32 cellular contexts compared by ENCODE assay signal in genomic region chr13:46086985-46087384, GRCh38. TPM values are rescaled to one million over a fixed set of nuclear protein-coding genes. Genes with fewer than 3 reads are reported as not detected.
"Had no signal": no experiment of that assay in that cellular context is flagged by ENCODE, and none has a peak within 500 bp of the region (broad histone marks: within the 10 kb centered on the region; RNA-seq: fewer than 3 reads in every experiment).

No MANE protein-coding gene starts in this region.

- H3K27ac ChIP-seq: coronary artery, esophagus squamous epithelium, heart right ventricle, neutrophil, pancreas, suprapubic skin, transverse colon, vagina had no signal

- DNase-seq: effector memory CD8-positive, alpha-beta T cell; erythroblast; esophagus squamous epithelium; foreskin melanocyte; glutamatergic neuron; heart right ventricle; hippocampal formation; left cardiac atrium; natural killer cell; stimulated activated CD4-positive, alpha-beta T cell treated with anti-CD3 and anti-CD28 coated beads, Interleukin-12 subunit alpha, Interleukin-12 subunit beta, amount 100 ng/mL, for 4 hours; stimulated activated CD4-positive, alpha-beta T cell treated with anti-CD3 and anti-CD28 coated beads, Interleukin-1b, Interleukin-23, amount 100 ng/mL, for 48 hours; stimulated activated CD4-positive, alpha-beta T cell treated with anti-CD3 and anti-CD28 coated beads, Interleukin-4, amount 100 ng/mL, for 1 hour; stimulated activated CD8-positive, alpha-beta memory T cell treated with anti-CD3 and anti-CD28 coated beads, Interleukin-4, amount 100 ng/mL, for 48 hours; stimulated activated naive CD4-positive, alpha-beta T cell; stimulated activated naive CD8-positive, alpha-beta T cell treated with anti-CD3 and anti-CD28 coated beads, Interleukin-15, amount 100 ng/mL, for 72 hours; transverse colon had no signal

- H3K27me3 ChIP-seq: neutrophil, pancreas, suprapubic skin, transverse colon, vagina had no signal

- H3K4me3 ChIP-seq: coronary artery, esophagus squamous epithelium, heart right ventricle, lung, pancreas, smooth muscle cell, suprapubic skin, transverse colon, vagina had no signal

- H3K4me1 ChIP-seq: esophagus squamous epithelium, heart right ventricle, pancreas, suprapubic skin, transverse colon, vagina had no signal

- H3K36me3 ChIP-seq: esophagus squamous epithelium, heart right ventricle, neutrophil, pancreas, suprapubic skin, transverse colon, vagina had no signal

- H3K9me3 ChIP-seq: esophagus squamous epithelium, heart right ventricle, neutrophil, pancreas, suprapubic skin, transverse colon, vagina had no signal

- ATAC-seq: effector memory CD8-positive, alpha-beta T cell; heart right ventricle; left cardiac atrium; natural killer cell; pancreas; sciatic nerve; stimulated activated naive CD8-positive, alpha-beta T cell treated with anti-CD3 and anti-CD28 coated beads, Interleukin-15, amount 100 ng/mL, for 72 hours had no signal

- H3K4me2 ChIP-seq: smooth muscle cell had no signal

- FAIRE-seq: endometrium, islet of Langerhans, pancreas had no signal

RNA-seq across cellular contexts. Expression of gene CPB2, which starts 17.8 kb away (rescaled TPM):
- total RNA-seq: esophagus squamous epithelium, heart right ventricle, kidney epithelial cell, left cardiac atrium, mononuclear cell, natural killer cell, omental fat pad, posterior vena cava, pulmonary artery endothelial cell, sciatic nerve, smooth muscle cell, transverse colon, ureter, vagina had no signal
- polyA plus RNA-seq: heart right ventricle had no signal
